ENCODE assay signal across 16 cellular contexts in genomic region chr19:21321134-21321533, GRCh38. TPM values are rescaled to one million over a fixed set of nuclear protein-coding genes. Genes with fewer than 3 reads are reported as not detected.
DNase-seq lines count a peak whose midpoint lies in the region; ATAC-seq and TF ChIP-seq lines count a peak whose summit lies in the region.
"Had no signal": no experiment of that assay in that cellular context is flagged by ENCODE, and none has a peak within 500 bp of the region (broad histone marks: within the 10 kb centered on the region; RNA-seq: fewer than 3 reads in every experiment).

No MANE protein-coding gene starts in this region.

- WGBS in testis, 2 donors: 71 to 93% methylated on average over 4 of the region's 4 CpGs

- no peaks in the 10 kb centered on the region for H3K27me3 Mint-ChIP-seq in natural killer cell (ENCODE audit: low read depth in 2 of 2)
- H3K27me3 Mint-ChIP-seq in natural killer cell treated with Interleukin-12 subunit alpha and Interleukin-12 subunit beta and Interleukin-15 and Interleukin-18, amount 100 ng/mL, for 72 hours: no peaks in the 10 kb centered on the region
- no peaks in the 10 kb centered on the region for H3K27me3 Mint-ChIP-seq in activated naive CD8-positive, alpha-beta T cell treated with anti-CD3 and anti-CD28 coated beads, Interleukin-2, amount 50 U/mL, for 24 hours

- peak overlapping the region; percentile 75 to 79 for H3K27ac ChIP-seq in testis
- H3K27ac ChIP-seq: neural progenitor cell had no signal

- H3K36me3 ChIP-seq in testis (ENCODE audit: low read depth, missing control alignments): no peaks in the 10 kb centered on the region

- DNase-seq in natural killer cell (no peak), kidney tubule cell (ENCODE audit: low spot score) (peak; percentile 20), testis (no peak), NCI-H345 treated with DMSO at 0.1 percent for 48 hours (lab: John Stamatoyannopoulos, UW; ENCODE audit: unreplicated experiment) (no peak), erythroblast (lab: John Stamatoyannopoulos, UW) (no peak), HEK293T (ENCODE audit: extremely low spot score) (no peak)
- no peak for DNase-seq in natural killer cell treated with Interleukin-12 subunit alpha and Interleukin-12 subunit beta and Interleukin-15 and Interleukin-18, amount 100 ng/mL, for 72 hours (ENCODE audit: low spot score)
- no peak for DNase-seq in activated naive CD8-positive, alpha-beta T cell treated with anti-CD3 and anti-CD28 coated beads, Interleukin-2, amount 50 U/mL, for 24 hours
- DNase-seq: activated gamma-delta T cell, body of pancreas, COR-L47, esophagus squamous epithelium, head of caudate nucleus, NCI-H1694 treated with DMSO at 0.1 percent for 48 hours, NCI-H345 had no signal

- no peak for TF ChIP-seq POLR2A in testis (IDR thresholded peaks at IDR 0.05)
- no peak for TF ChIP-seq POLR2A in erythroblast (IDR thresholded peaks at IDR 0.05; ENCODE audit: low read length)

- peaks cover 7% of the 10 kb centered on the region for H3K4me1 ChIP-seq in testis
- H3K4me1 ChIP-seq: neural progenitor cell had no signal

- CTCF ChIA-PET in HEK293T (lab: Yijun Ruan, JAX): interaction anchor here (0.7 kb wide), 1 partner anchor 29 kb away, joined by 3 read pairs; no protein-coding TSS in a partner anchor

- no peak for TF ChIP-seq CTCF in natural killer cell (IDR thresholded peaks at IDR 0.05)
- TF ChIP-seq CTCF in testis (IDR thresholded peaks at IDR 0.05): no peak

- H3K9me3 ChIP-seq in testis: no peaks in the 10 kb centered on the region
- H3K9me3 ChIP-seq: body of pancreas had no signal

- POLR2A ChIA-PET in HEK293T (lab: Yijun Ruan, JAX): no interaction called here

- no peak for ATAC-seq in natural killer cell
- ATAC-seq in natural killer cell treated with Interleukin-12 subunit alpha and Interleukin-12 subunit beta and Interleukin-15 and Interleukin-18, amount 100 ng/mL, for 72 hours: no peak
- peak; percentile 66 for ATAC-seq in activated naive CD8-positive, alpha-beta T cell treated with anti-CD3 and anti-CD28 coated beads, Interleukin-2, amount 50 U/mL, for 24 hours
- ATAC-seq: body of pancreas had no signal

- H3K27ac Mint-ChIP-seq in natural killer cell: peak overlapping the region; percentile 65 to 75
- peak overlapping the region in 1 of 2 donors; percentile 2 for H3K27ac Mint-ChIP-seq in natural killer cell treated with Interleukin-12 subunit alpha and Interleukin-12 subunit beta and Interleukin-15 and Interleukin-18, amount 100 ng/mL, for 72 hours
- H3K27ac Mint-ChIP-seq in activated naive CD8-positive, alpha-beta T cell treated with anti-CD3 and anti-CD28 coated beads, Interleukin-2, amount 50 U/mL, for 24 hours: peak overlapping the region; percentile 67
- H3K27ac Mint-ChIP-seq: neural progenitor cell had no signal

- no peak overlapping the region for H3K4me3 ChIP-seq in testis
- H3K4me3 ChIP-seq: body of pancreas, esophagus squamous epithelium, neural progenitor cell had no signal

- H3K4me1 Mint-ChIP-seq in natural killer cell: peaks cover 61 to 73% of the 10 kb centered on the region in 2 donors
- peaks cover 48 to 50% of the 10 kb centered on the region in 2 donors for H3K4me1 Mint-ChIP-seq in natural killer cell treated with Interleukin-12 subunit alpha and Interleukin-12 subunit beta and Interleukin-15 and Interleukin-18, amount 100 ng/mL, for 72 hours (ENCODE audit: low read depth in 2 of 2)
- H3K4me1 Mint-ChIP-seq in activated naive CD8-positive, alpha-beta T cell treated with anti-CD3 and anti-CD28 coated beads, Interleukin-2, amount 50 U/mL, for 24 hours: peaks cover 55% of the 10 kb centered on the region
- H3K4me1 Mint-ChIP-seq: neural progenitor cell had no signal

- no peaks in the 10 kb centered on the region for H3K9me3 Mint-ChIP-seq in natural killer cell
- H3K9me3 Mint-ChIP-seq in natural killer cell treated with Interleukin-12 subunit alpha and Interleukin-12 subunit beta and Interleukin-15 and Interleukin-18, amount 100 ng/mL, for 72 hours: no peaks in the 10 kb centered on the region
- peaks cover 15% of the 10 kb centered on the region for H3K9me3 Mint-ChIP-seq in activated naive CD8-positive, alpha-beta T cell treated with anti-CD3 and anti-CD28 coated beads, Interleukin-2, amount 50 U/mL, for 24 hours

- peaks cover 10% of the 10 kb centered on the region for H3K36me3 Mint-ChIP-seq in natural killer cell
- peaks cover 13% of the 10 kb centered on the region for H3K36me3 Mint-ChIP-seq in natural killer cell treated with Interleukin-12 subunit alpha and Interleukin-12 subunit beta and Interleukin-15 and Interleukin-18, amount 100 ng/mL, for 72 hours
- peaks cover 77% of the 10 kb centered on the region for H3K36me3 Mint-ChIP-seq in activated naive CD8-positive, alpha-beta T cell treated with anti-CD3 and anti-CD28 coated beads, Interleukin-2, amount 50 U/mL, for 24 hours (ENCODE audit: low read depth)

- intact Hi-C loops in natural killer cell (cut with micrococcal nuclease) (loop anchor here (10.0 kb wide), 1 partner anchor 184 kb away; the partner anchor contains the start of gene ZNF429), testis (cut with DNase I; ENCODE audit: low total_unique reads) (no loop called here)

- peak overlapping the region; percentile 40 for H3K4me3 Mint-ChIP-seq in natural killer cell
- no peak overlapping the region for H3K4me3 Mint-ChIP-seq in natural killer cell treated with Interleukin-12 subunit alpha and Interleukin-12 subunit beta and Interleukin-15 and Interleukin-18, amount 100 ng/mL, for 72 hours
- H3K4me3 Mint-ChIP-seq in activated naive CD8-positive, alpha-beta T cell treated with anti-CD3 and anti-CD28 coated beads, Interleukin-2, amount 50 U/mL, for 24 hours: peak overlapping the region; percentile 43
- H3K4me3 Mint-ChIP-seq: neural progenitor cell had no signal

- no peaks in the 10 kb centered on the region for H3K27me3 ChIP-seq in testis
- H3K27me3 ChIP-seq: body of pancreas, esophagus squamous epithelium, neural progenitor cell had no signal

TF ChIP-seq in HEK293T, 16 proteins besides CTCF, POLR2A, EP300 and RAD21:
- TF ChIP-seq TARDBP (IDR thresholded peaks at IDR 0.05): no peak
- TF ChIP-seq ARNT (IDR thresholded peaks at IDR 0.05): no peak
- no peak for TF ChIP-seq ELF4 (IDR thresholded peaks at IDR 0.05)
- TF ChIP-seq LEF1 (IDR thresholded peaks at IDR 0.05; ENCODE audit: borderline replicate concordance): no peak

RNA-seq across cellular contexts. Expression of gene ZNF708, which starts 8.1 kb away (rescaled TPM):
- total RNA-seq in natural killer cell (10 to 100 TPM; 21.2 to 24.4 (median 24.4) TPM), testis (10 to 100 TPM; 17.2 to 21.2 TPM)
- 10 to 100 TPM; 15.7 to 19.6 TPM for total RNA-seq in natural killer cell treated with Interleukin-12 subunit alpha and Interleukin-12 subunit beta and Interleukin-15 and Interleukin-18, amount 100 ng/mL, for 72 hours
- polyA plus RNA-seq in testis (ENCODE audit: insufficient read depth, low read depth, low replicate concordance): 2.1 TPM

RNA-seq across cellular contexts. Expression of gene ZNF738, which starts 37.7 kb away (rescaled TPM):
- total RNA-seq in natural killer cell (10 to 100 TPM; 11.4 to 22.9 (median 14.7) TPM), testis (10 to 100 TPM; 18.8 to 23.5 TPM)
- 10 to 100 TPM in 1 of 2 donors, 1 to 10 TPM in 1; 9.7 to 17.2 TPM for total RNA-seq in natural killer cell treated with Interleukin-12 subunit alpha and Interleukin-12 subunit beta and Interleukin-15 and Interleukin-18, amount 100 ng/mL, for 72 hours
- 13.1 TPM for polyA plus RNA-seq in testis (ENCODE audit: insufficient read depth, low read depth, low replicate concordance)
